1 cellular context compared by ENCODE assay signal in genomic region chr1:47765742-47766485, GRCh38.
TF ChIP-seq lines count a peak whose summit lies in the region.

No MANE protein-coding gene starts in this region.

TF ChIP-seq in GM23338, 12 proteins besides CTCF, POLR2A, EP300 and RAD21:
- no peak for TF ChIP-seq ZNF462 (CRISPR knock-in tag; IDR thresholded peaks at IDR 0.05)
- no peak for TF ChIP-seq ZNF331 (CRISPR knock-in tag; IDR thresholded peaks at IDR 0.05; ENCODE audit: low read depth)
- TF ChIP-seq EZH2 (IDR thresholded peaks at IDR 0.05; ENCODE audit: low read depth, unreplicated experiment): no peak
- TF ChIP-seq, protein P1, sequence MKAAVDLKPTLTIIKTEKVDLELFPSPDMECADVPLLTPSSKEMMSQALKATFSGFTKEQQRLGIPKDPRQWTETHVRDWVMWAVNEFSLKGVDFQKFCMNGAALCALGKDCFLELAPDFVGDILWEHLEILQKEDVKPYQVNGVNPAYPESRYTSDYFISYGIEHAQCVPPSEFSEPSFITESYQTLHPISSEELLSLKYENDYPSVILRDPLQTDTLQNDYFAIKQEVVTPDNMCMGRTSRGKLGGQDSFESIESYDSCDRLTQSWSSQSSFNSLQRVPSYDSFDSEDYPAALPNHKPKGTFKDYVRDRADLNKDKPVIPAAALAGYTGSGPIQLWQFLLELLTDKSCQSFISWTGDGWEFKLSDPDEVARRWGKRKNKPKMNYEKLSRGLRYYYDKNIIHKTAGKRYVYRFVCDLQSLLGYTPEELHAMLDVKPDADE (IDR thresholded peaks at IDR 0.05): no peak
- no peak for TF ChIP-seq ZNF114 (CRISPR knock-in tag; IDR thresholded peaks at IDR 0.05)
